Comparison of ENCODE assay signal across 9 cellular contexts in the genomic region with DNA sequence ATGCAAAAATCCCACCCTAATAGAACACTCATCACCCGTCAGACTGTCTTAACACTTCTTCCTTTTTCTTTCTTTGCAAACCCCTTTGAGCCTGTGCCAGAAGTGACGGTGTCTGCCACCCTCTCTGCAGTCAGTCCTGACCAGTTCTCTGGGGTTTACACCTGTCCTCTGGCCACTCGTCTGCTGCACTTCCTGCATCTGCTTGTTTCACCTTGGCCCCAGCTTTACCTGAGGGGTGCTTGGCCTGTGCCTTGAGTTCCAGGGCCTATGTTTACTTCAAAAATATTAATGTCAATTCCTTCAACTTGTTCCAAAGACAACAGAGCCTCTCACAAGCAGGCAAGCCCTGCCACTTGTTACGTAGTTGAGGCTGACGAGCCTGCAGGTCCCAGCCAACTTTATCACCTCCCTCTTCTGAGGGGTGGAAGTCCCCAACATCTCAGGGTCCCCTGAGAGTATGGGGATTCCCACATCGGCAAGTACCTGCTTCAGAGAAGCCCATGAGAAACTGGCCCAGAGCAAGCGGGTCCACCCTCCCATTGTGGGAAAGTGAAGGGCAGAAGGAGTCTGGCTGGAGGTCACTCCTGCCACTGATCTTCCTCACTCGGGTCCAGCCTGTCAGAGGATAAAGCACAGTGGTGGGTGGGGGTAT.
DNase-seq lines count a peak whose midpoint lies in the region; ATAC-seq and TF ChIP-seq lines count a peak whose summit lies in the region.
"Had no signal": no experiment of that assay in that cellular context is flagged by ENCODE, and none has a peak within 500 bp of the region (broad histone marks: within the 10 kb centered on the region; RNA-seq: fewer than 3 reads in every experiment).

No MANE protein-coding gene starts in this region.

- no peak overlapping the region for H2BK15ac ChIP-seq in mesendoderm (replicated peaks; ENCODE audit: low read depth)

- peak overlapping the region; percentile 51 for H3K56ac ChIP-seq in mesendoderm (ENCODE audit: low read length)

- DNase-seq in mesendoderm, result no peak
- DNase-seq in stimulated activated CD4-positive, alpha-beta T cell treated with anti-CD3 and anti-CD28 coated beads, Interleukin-2, amount 100 ng/mL, for 48 hours, result no peak
- DNase-seq in mesothelial cell of epicardium (ENCODE audit: low spot score in 2 of 2, unreplicated experiment in 2 of 2), result no peak
- DNase-seq in stimulated activated CD4-positive, alpha-beta T cell treated with anti-CD3 and anti-CD28 coated beads, Interleukin-15, amount 100 ng/mL, for 24 hours, result no peak
- DNase-seq in heart right ventricle, result no peak
- DNase-seq: NCI-H69 had no signal

- H3K4me1 ChIP-seq in mesendoderm (ENCODE audit: control insufficient read depth, low read depth, low read length) (peaks cover 16% of the 10 kb centered on the region), heart right ventricle (peaks cover 0 to 12% (median 3%) of the 10 kb centered on the region in 9 donors)

- no peak overlapping the region for H3K9ac ChIP-seq in mesendoderm (ENCODE audit: low read length)

- H2BK5ac ChIP-seq in mesendoderm (ENCODE audit: low read length), result peak overlapping the region; percentile 33

- H2AK5ac ChIP-seq in mesendoderm (ENCODE audit: low read length), result peak overlapping the region; percentile 47

- no peaks in the 10 kb centered on the region for H3K36me3 ChIP-seq in mesendoderm (ENCODE audit: control insufficient read depth, insufficient read depth, low read length)
- H3K36me3 ChIP-seq in heart right ventricle, result no peaks in the 10 kb centered on the region

- no peak overlapping the region for H3K27ac ChIP-seq in mesendoderm (ENCODE audit: low read depth, low read length)
- no peak overlapping the region for H3K27ac ChIP-seq in heart right ventricle

- no peak overlapping the region for H3K27ac Mint-ChIP-seq in mesothelial cell of epicardium

- H3K18ac ChIP-seq in mesendoderm (ENCODE audit: low read length), result peak overlapping the region; percentile 29

- H3K4me3 ChIP-seq in mesendoderm (ENCODE audit: low read length) (no peak overlapping the region), heart right ventricle (no peak overlapping the region)

- H3K27me3 Mint-ChIP-seq in mesothelial cell of epicardium (ENCODE audit: low read depth), result peaks cover 26% of the 10 kb centered on the region

- no peak overlapping the region for H4K8ac ChIP-seq in mesendoderm (ENCODE audit: low read depth, low read length)

- H2BK120ac ChIP-seq in mesendoderm (ENCODE audit: low read depth, low read length), result no peak overlapping the region

- no peak overlapping the region for H4K5ac ChIP-seq in mesendoderm (ENCODE audit: low read length)

- peak overlapping the region; percentile 5 for H3K4ac ChIP-seq in mesendoderm (ENCODE audit: low read depth, low read length)

- no peak overlapping the region for H3K4me2 ChIP-seq in mesendoderm (ENCODE audit: low read length)

- no CpG with 5 or more reads among the region's 8 CpGs for WGBS in mesendoderm (ENCODE audit: extremely low coverage, insufficient coverage, low lambda C conversion rate)
- WGBS in heart right ventricle, 2 donors, result 64 to 82% methylated on average over 8 of the region's 8 CpGs

- H3K36me3 Mint-ChIP-seq in mesothelial cell of epicardium, result no peaks in the 10 kb centered on the region

- no peak overlapping the region for H3K23ac ChIP-seq in mesendoderm (ENCODE audit: low read length)

- intact Hi-C loops in heart right ventricle (cut with DNase I), result loop anchor here in 5 of 10 donors (10.0 kb wide), 3 partner anchors 271 to 471 kb away; partner anchors contain the start of gene SLC7A7 (in 1 of the 5)

- H3K27me3 ChIP-seq in mesendoderm (ENCODE audit: insufficient read depth, low read length, poor library complexity) (no peaks in the 10 kb centered on the region), heart right ventricle (peaks cover 0 to 17% (median 7%) of the 10 kb centered on the region in 7 donors)

- H3K4me3 Mint-ChIP-seq in mesothelial cell of epicardium, result no peak overlapping the region

- H3K79me2 ChIP-seq in mesendoderm (ENCODE audit: control insufficient read depth, insufficient read depth, low read length), result no peaks in the 10 kb centered on the region

- TF ChIP-seq CTCF in mesothelial cell of epicardium (IDR thresholded peaks at IDR 0.05; ENCODE audit: unreplicated experiment), result no peak
- TF ChIP-seq CTCF in heart right ventricle (IDR thresholded peaks at IDR 0.05), result no peak

- no peaks in the 10 kb centered on the region for H3K9me3 Mint-ChIP-seq in mesothelial cell of epicardium

- H3K9me3 ChIP-seq in heart right ventricle, result no peaks in the 10 kb centered on the region

- ATAC-seq in GM18511 (IDR thresholded peaks at IDR 0.05; ENCODE audit: unreplicated experiment), result peak; percentile 54
- ATAC-seq in GM21390 (IDR thresholded peaks at IDR 0.05; ENCODE audit: unreplicated experiment), result peak; percentile 38
- ATAC-seq in HG03354 (IDR thresholded peaks at IDR 0.05; ENCODE audit: poor library complexity, severe bottlenecking, unreplicated experiment), result peak; percentile 63
- no peak for ATAC-seq in heart right ventricle

- H3K4me1 Mint-ChIP-seq in mesothelial cell of epicardium, result peaks cover 21% of the 10 kb centered on the region

- no peaks in the 10 kb centered on the region for H3K79me1 ChIP-seq in mesendoderm (ENCODE audit: low read length)

Comparison
In these comparisons a context has a peak if more than half of its experiments do, and no peak if none do; other contexts are left out.
1. ATAC-seq: peak in GM18511 (single experiment), GM21390 (single experiment) and HG03354 (single experiment); none in heart right ventricle (0 of 8).